ENCODE assay signal across 9 cellular contexts in the genomic region with DNA sequence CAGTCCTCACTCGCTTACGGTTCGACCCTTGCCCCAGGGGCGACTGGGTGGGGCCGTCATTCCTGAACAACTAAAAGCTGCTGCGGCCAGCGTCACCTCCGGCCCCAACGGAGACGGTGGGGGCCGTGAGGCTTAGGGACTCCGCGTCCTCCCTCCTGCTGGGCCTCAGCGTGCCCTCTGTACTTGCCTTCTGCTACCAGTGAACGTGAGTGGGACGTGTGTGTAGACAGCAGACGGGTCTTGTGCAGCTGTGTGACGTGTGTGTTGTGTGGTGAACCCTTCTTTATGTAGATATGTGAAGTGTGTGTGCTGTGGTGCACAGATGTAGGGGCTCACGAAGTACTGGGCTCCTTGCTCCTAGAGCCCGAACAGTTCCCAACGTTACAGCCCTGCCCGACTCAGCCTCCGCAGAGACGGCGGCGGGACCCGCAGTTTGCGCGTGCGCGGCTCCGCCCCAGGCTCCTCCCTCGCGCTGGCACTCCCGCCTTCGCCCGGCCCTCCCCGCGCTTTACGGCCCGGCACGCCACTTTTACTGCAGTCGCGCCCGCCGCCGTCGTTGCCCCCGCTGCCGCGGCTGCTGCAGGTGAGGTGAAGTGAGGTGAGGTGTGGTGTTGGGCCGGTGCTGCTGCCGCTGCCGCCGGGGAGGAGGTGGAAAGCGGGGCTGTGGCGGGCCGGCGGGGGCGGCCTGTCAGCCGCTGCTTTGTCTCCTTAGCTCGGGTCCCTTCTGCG. TPM values are rescaled to one million over a fixed set of nuclear protein-coding genes. Genes with fewer than 3 reads are reported as not detected.
DNase-seq lines count a peak whose midpoint lies in the region; ATAC-seq, FAIRE-seq and TF ChIP-seq lines count a peak whose summit lies in the region.
"Had no signal": no experiment of that assay in that cellular context is flagged by ENCODE, and none has a peak within 500 bp of the region (broad histone marks: within the 10 kb centered on the region; RNA-seq: fewer than 3 reads in every experiment).

A gene (plus strand): TSS at position 535 of the 729 bp plus-strand sequence. CDS start 235 bp downstream, outside the sequence.

- CTCF ChIA-PET in HepG2 (lab: Yijun Ruan, JAX; ENCODE audit: low intra/inter-chr PET ratio, low total read pairs): interaction anchor here (1.2 kb wide), 1 partner anchor 46 kb away, joined by 3 read pairs; no protein-coding TSS in a partner anchor

- H3K27ac ChIP-seq in C4-2B (peak within 1 kb of the TSS; percentile 96), HepG2 (ENCODE audit: extremely low read length, insufficient read depth, low read length) (peak within 1 kb of the TSS; percentile 90)

- TF ChIP-seq CTCF in C4-2B (conservative IDR thresholded peaks at IDR 0.05) (no peak), HepG2 (CRISPR knock-in tag; IDR thresholded peaks at IDR 0.05) (peak; percentile 31; the same call in 1 of the 2 replicates)

- peak; percentile 73 for FAIRE-seq in HepG2 (lab: Jason Lieb, UNC)
- FAIRE-seq: islet of Langerhans had no signal

- TF ChIP-seq POLR2A in HepG2 (IDR thresholded peaks at IDR 0.05; ENCODE audit: insufficient read depth in 1 of 2, low read depth in 2 of 2, low read length in 2 of 2): peak; percentile 98 to 99

- H3K4me1 ChIP-seq in HepG2 (ENCODE audit: insufficient read depth, low read length): peaks cover 48% of the 10 kb centered on the region

- TF ChIP-seq EP300 in HepG2 (IDR thresholded peaks at IDR 0.05; ENCODE audit: low read depth in 2 of 2, low read length in 2 of 2): peak in 1 of 2 experiments; percentile 17; a peak in 2 of 4 replicates
- no peak; the same call in 1 of the 2 replicates for TF ChIP-seq EP300 in HepG2 (CRISPR knock-in tag; IDR thresholded peaks at IDR 0.05; ENCODE audit: borderline replicate concordance)

- H4K20me1 ChIP-seq in HepG2 (ENCODE audit: insufficient read depth, low read length): peaks cover 3% of the 10 kb centered on the region

- H2AFZ ChIP-seq in HepG2 (ENCODE audit: low read length): no peak within 1 kb of the TSS

- peak; percentile 38 for TF ChIP-seq RAD21 in HepG2 (CRISPR knock-in tag; IDR thresholded peaks at IDR 0.05)

- H3K9ac ChIP-seq in HepG2 (ENCODE audit: insufficient read depth, low read depth, low read length): peak within 1 kb of the TSS; percentile 92

- intact Hi-C loops in HepG2 (cut with micrococcal nuclease; ENCODE audit: unreplicated experiment): loop anchor here (2.0 kb wide), 3 partner anchors 45 to 91 kb away; no protein-coding TSS in a partner anchor

- in situ Hi-C loops in HepG2 (cut with HindIII; ENCODE audit: extremely low pct_ligation_motif_present, low pct_unique_long_range_greater_than_20kb): no loop called here

- peak; percentile 81 for ATAC-seq in GM19372 (IDR thresholded peaks at IDR 0.05; ENCODE audit: low read depth, unreplicated experiment)
- peak; percentile 85 for ATAC-seq in HG03521 (IDR thresholded peaks at IDR 0.05; ENCODE audit: unreplicated experiment)
- ATAC-seq in HepG2: peak; percentile 79

- peaks cover 42% of the 10 kb centered on the region for H3K79me2 ChIP-seq in HepG2 (ENCODE audit: insufficient read depth, low read length)

- under 1% methylated on average over 28 of the region's 63 CpGs for WGBS in HepG2 (ENCODE audit: low lambda C conversion rate)

- H3K4me2 ChIP-seq in HepG2 (ENCODE audit: low read depth, low read length): peak within 1 kb of the TSS; percentile 98

- no peaks in the 10 kb centered on the region; a peak in 1 of 5 replicates for H3K27me3 ChIP-seq in HepG2 (ENCODE audit: control insufficient read depth in 1 of 2, insufficient read depth in 2 of 2, low read length in 2 of 2)

- no TSS peak for BruUV-seq in HepG2 (replicated peaks; lab: Mats Ljungman, UMichigan)

- DNase-seq in NCI-H774 (lab: John Stamatoyannopoulos, UW): peak; percentile 73
- peak; percentile 96 to 97 for DNase-seq in activated CD4-positive, alpha-beta T cell treated with anti-CD3 and anti-CD28 coated beads, Interleukin-2, amount 50 U/mL, for 48 hours
- peak; percentile 95 for DNase-seq in dermis blood vessel endothelial cell
- DNase-seq in HepG2 (ENCODE audit: low spot score): peak; percentile 86
- peak; percentile 96 to 98 for DNase-seq in stimulated activated CD4-positive, alpha-beta T cell treated with anti-CD3 and anti-CD28 coated beads, Interleukin-2, amount 100 ng/mL, for 48 hours

- no peaks in the 10 kb centered on the region for H3K9me3 ChIP-seq in HepG2 (ENCODE audit: low read length)

- no peaks in the 10 kb centered on the region; a peak in 1 of 5 replicates for H3K36me3 ChIP-seq in HepG2 (replicated peaks in 1 of 2; ENCODE audit: control insufficient read depth in 1 of 2, insufficient read depth in 2 of 2, low read length in 2 of 2)

- POLR2A ChIA-PET in HepG2 (lab: Yijun Ruan, JAX): interaction anchor here (0.9 to 4.3 kb wide), 7 partner anchors 8 to 92 kb away, joined by 3 to 31 read pairs (median 4); a partner anchor contains a TSS

- peak within 1 kb of the TSS; percentile 81 to 99 (median 83) for H3K4me3 ChIP-seq in HepG2 (replicated peaks in 1 of 3; ENCODE audit: insufficient read depth in 1 of 3, low read depth in 2 of 3, low read length in 3 of 3)

TF ChIP-seq in HepG2, 621 proteins besides CTCF, POLR2A, EP300 and RAD21 (continues in another document):
- TF ChIP-seq, protein P1, sequence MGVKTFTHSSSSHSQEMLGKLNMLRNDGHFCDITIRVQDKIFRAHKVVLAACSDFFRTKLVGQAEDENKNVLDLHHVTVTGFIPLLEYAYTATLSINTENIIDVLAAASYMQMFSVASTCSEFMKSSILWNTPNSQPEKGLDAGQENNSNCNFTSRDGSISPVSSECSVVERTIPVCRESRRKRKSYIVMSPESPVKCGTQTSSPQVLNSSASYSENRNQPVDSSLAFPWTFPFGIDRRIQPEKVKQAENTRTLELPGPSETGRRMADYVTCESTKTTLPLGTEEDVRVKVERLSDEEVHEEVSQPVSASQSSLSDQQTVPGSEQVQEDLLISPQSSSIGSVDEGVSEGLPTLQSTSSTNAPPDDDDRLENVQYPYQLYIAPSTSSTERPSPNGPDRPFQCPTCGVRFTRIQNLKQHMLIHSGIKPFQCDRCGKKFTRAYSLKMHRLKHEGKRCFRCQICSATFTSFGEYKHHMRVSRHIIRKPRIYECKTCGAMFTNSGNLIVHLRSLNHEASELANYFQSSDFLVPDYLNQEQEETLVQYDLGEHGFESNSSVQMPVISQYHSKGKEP (CRISPR knock-in tag; IDR thresholded peaks at IDR 0.05): peak; percentile 89
- TF ChIP-seq SOX5 (CRISPR knock-in tag; IDR thresholded peaks at IDR 0.05; ENCODE audit: borderline replicate concordance) (0 out of 2 replicates have a peak, but pooled peaks have one; percentile 58), ZNF839 (CRISPR knock-in tag; IDR thresholded peaks at IDR 0.05; ENCODE audit: borderline replicate concordance) (peak; percentile 94; the same call in 1 of the 2 replicates), JARID2 (CRISPR knock-in tag; IDR thresholded peaks at IDR 0.05; ENCODE audit: insufficient replicate concordance) (peak; percentile 66), CEBPB (IDR thresholded peaks at IDR 0.05; ENCODE audit: borderline replicate concordance, low read depth, low read length) (no peak), EEA1 (CRISPR knock-in tag; IDR thresholded peaks at IDR 0.05; ENCODE audit: borderline replicate concordance) (no peak), BORCS8-MEF2B (CRISPR knock-in tag; IDR thresholded peaks at IDR 0.05) (peak; percentile 51; the same call in 1 of the 2 replicates), ETV5 (CRISPR knock-in tag; IDR thresholded peaks at IDR 0.05; ENCODE audit: borderline replicate concordance) (peak; percentile 82), ZNF224 (CRISPR knock-in tag; IDR thresholded peaks at IDR 0.05) (no peak)
- TF ChIP-seq, protein P2, sequence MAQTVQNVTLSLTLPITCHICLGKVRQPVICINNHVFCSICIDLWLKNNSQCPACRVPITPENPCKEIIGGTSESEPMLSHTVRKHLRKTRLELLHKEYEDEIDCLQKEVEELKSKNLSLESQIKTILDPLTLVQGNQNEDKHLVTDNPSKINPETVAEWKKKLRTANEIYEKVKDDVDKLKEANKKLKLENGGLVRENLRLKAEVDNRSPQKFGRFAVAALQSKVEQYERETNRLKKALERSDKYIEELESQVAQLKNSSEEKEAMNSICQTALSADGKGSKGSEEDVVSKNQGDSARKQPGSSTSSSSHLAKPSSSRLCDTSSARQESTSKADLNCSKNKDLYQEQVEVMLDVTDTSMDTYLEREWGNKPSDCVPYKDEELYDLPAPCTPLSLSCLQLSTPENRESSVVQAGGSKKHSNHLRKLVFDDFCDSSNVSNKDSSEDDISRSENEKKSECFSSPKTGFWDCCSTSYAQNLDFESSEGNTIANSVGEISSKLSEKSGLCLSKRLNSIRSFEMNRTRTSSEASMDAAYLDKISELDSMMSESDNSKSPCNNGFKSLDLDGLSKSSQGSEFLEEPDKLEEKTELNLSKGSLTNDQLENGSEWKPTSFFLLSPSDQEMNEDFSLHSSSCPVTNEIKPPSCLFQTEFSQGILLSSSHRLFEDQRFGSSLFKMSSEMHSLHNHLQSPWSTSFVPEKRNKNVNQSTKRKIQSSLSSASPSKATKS (CRISPR knock-in tag; IDR thresholded peaks at IDR 0.05): no peak; the same call in 1 of the 2 replicates

RNA-seq across cellular contexts. Expression of the gene that starts here (rescaled TPM):
- 14.8 and 22.3 TPM in 2 replicates for total RNA-seq in dermis blood vessel endothelial cell
- 48.3 and 53.6 TPM in 2 replicates for total RNA-seq in HepG2 (2016; rRNA removed; fragmentation: Illumina TruSeq; extraction: Trizol)
- total RNA-seq in HepG2 (2016; cell fraction: cytosol; rRNA removed; fragmentation: Illumina TruSeq; extraction: Trizol; ENCODE audit: low read depth): 10.8 and 11.4 TPM in 2 replicates
- total RNA-seq in HepG2 (2016; cell fraction: insoluble cytoplasmic fraction; rRNA removed; fragmentation: Illumina TruSeq; extraction: Trizol): 47.8 and 49.5 TPM in 2 replicates
- total RNA-seq in HepG2 (2016; cell fraction: membrane; rRNA removed; fragmentation: Illumina TruSeq; extraction: Trizol): 32.3 and 33.6 TPM in 2 replicates
- 53.1 and 54.5 TPM in 2 replicates for total RNA-seq in HepG2 (2016; cell fraction: nucleus; rRNA removed; fragmentation: Illumina TruSeq; extraction: Trizol)
- 174 and 184 TPM in 2 replicates for polyA plus RNA-seq in HepG2 (2011; rRNA removed)
- 91.2 and 103 TPM in 2 replicates for polyA plus RNA-seq in HepG2 (2011; cell fraction: cytosol; rRNA removed)
- polyA plus RNA-seq in HepG2 (2011; cell fraction: nucleus; rRNA removed): 248 and 255 TPM in 2 replicates
- 66.1 and 70.4 TPM in 2 replicates for polyA plus RNA-seq in HepG2 (2012)
- 4.8 and 5.4 TPM in 2 replicates for polyA plus RNA-seq in HepG2 (2016; cell fraction: cytosol; fragmentation: Illumina TruSeq; extraction: Trizol; ENCODE audit: low read depth)
- 56.4 and 67.0 TPM in 2 replicates for polyA plus RNA-seq in HepG2 (2016; cell fraction: insoluble cytoplasmic fraction; fragmentation: Illumina TruSeq; extraction: Trizol; ENCODE audit: low read depth)
- 14.1 and 16.2 TPM in 2 replicates for polyA plus RNA-seq in HepG2 (2016; cell fraction: membrane; fragmentation: Illumina TruSeq; extraction: Trizol; ENCODE audit: low read depth)
- 92.6 and 109 TPM in 2 replicates for polyA plus RNA-seq in HepG2 (2016; cell fraction: nucleus; fragmentation: Illumina TruSeq; extraction: Trizol; ENCODE audit: insufficient read depth, low read depth)
- 43.7 and 236 TPM in 2 replicates for polyA minus RNA-seq in HepG2 (2011; rRNA and poly(A)+ RNA removed; ENCODE audit: low replicate concordance)
- polyA minus RNA-seq in HepG2 (2011; cell fraction: cytosol; rRNA and poly(A)+ RNA removed): 72.6 and 74.1 TPM in 2 replicates
- 219 and 250 TPM in 2 replicates for polyA minus RNA-seq in HepG2 (2011; cell fraction: nucleus; rRNA and poly(A)+ RNA removed)

Comparison
In these comparisons a context has a peak if more than half of its experiments do, and no peak if none do; other contexts are left out.
1. Peak in every context shown above with its lines: DNase-seq, ATAC-seq, H3K4me3 ChIP-seq and H3K27ac ChIP-seq.